Comparison of ENCODE assay signal across 9 cellular contexts in genomic region chr19:38033658-38034150, GRCh38.
DNase-seq lines count a peak whose midpoint lies in the region; ATAC-seq, FAIRE-seq and TF ChIP-seq lines count a peak whose summit lies in the region.
"Had no signal": no experiment of that assay in that cellular context is flagged by ENCODE, and none has a peak within 500 bp of the region (broad histone marks: within the 10 kb centered on the region; RNA-seq: fewer than 3 reads in every experiment).

No MANE protein-coding gene starts in this region.

- H3K4me1 ChIP-seq in H1 (replicated peaks in 1 of 4; ENCODE audit: control insufficient read depth in 3 of 4, insufficient read depth in 4 of 4, low read length in 3 of 4), result peaks cover 7 to 19% (median 14%) of the 10 kb centered on the region in 4 experiments

- H3K14ac ChIP-seq in H1 (ENCODE audit: insufficient read length), result no peak overlapping the region

- no peak overlapping the region for H2BK120ac ChIP-seq in H1 (replicated peaks; ENCODE audit: low read depth, low read length)

- CTCF ChIA-PET in GM10248 (lab: Yijun Ruan, JAX), result interaction anchor here (0.9 to 1.9 kb wide), 7 partner anchors 11 to 131 kb away, joined by 3 to 6 read pairs (median 3); no protein-coding TSS in a partner anchor
- CTCF ChIA-PET in H1 (lab: Charles Lee; ENCODE audit: partially characterized antibody), result interaction anchor here (0.7 to 1.7 kb wide), 10 partner anchors 9 to 73 kb away, joined by 3 to 11 read pairs (median 5); no protein-coding TSS in a partner anchor

- H2BK12ac ChIP-seq in H1 (ENCODE audit: low read depth, low read length), result no peak overlapping the region; the same call in 1 of the 2 replicates

- no peak overlapping the region for H4K91ac ChIP-seq in H1 (replicated peaks; ENCODE audit: insufficient read length, low read length)

- no peak for TF ChIP-seq POLR2A in H1 (IDR thresholded peaks at IDR 0.05; ENCODE audit: control extremely low read depth in 1 of 2, low read depth in 2 of 2, low read length in 2 of 2)

- peak overlapping the region; percentile 49; the same call in 1 of the 2 replicates for H3K18ac ChIP-seq in H1 (ENCODE audit: extremely low read depth, low read length)

- H3K9me3 ChIP-seq in H1 (ENCODE audit: insufficient read depth in 2 of 2, low read depth in 1 of 2, low read length in 1 of 2), result 0 out of 4 replicates have a peak, but pooled peaks cover 0 to 4% of the 10 kb centered on the region in 2 experiments

- no peak for TF ChIP-seq CTCF in GM10248 (IDR thresholded peaks at IDR 0.05; ENCODE audit: control extremely low read depth, extremely low read depth, low read depth, missing control alignments)
- peak; percentile 32 to 55 (median 41) for TF ChIP-seq CTCF in H1 (IDR thresholded peaks at IDR 0.05; ENCODE audit: control extremely low read depth in 1 of 3, insufficient read depth in 1 of 3, low read depth in 1 of 3, low read length in 3 of 3)

- peaks cover 9% of the 10 kb centered on the region for H3K79me1 ChIP-seq in H1 (ENCODE audit: low read depth, low read length)

- no peak overlapping the region for H4K8ac ChIP-seq in H1 (ENCODE audit: extremely low read depth, insufficient read depth, low read length)

- no peak overlapping the region for H2AFZ ChIP-seq in H1 (ENCODE audit: low read length)

- peak overlapping the region; percentile 32 for H3K4me2 ChIP-seq in H1 (ENCODE audit: insufficient read depth in 1 of 2, low read depth in 2 of 2, low read length in 2 of 2)

- FAIRE-seq in H1 (lab: Jason Lieb, UNC), result peak; percentile 87
- FAIRE-seq: bronchial epithelial cell had no signal

- H3K4ac ChIP-seq in H1 (replicated peaks; ENCODE audit: insufficient read length, low read depth, low read length), result no peak overlapping the region

- H3K36me3 ChIP-seq in H1 (ENCODE audit: control insufficient read depth in 2 of 4, insufficient read depth in 4 of 4, low read length in 3 of 4), result peaks cover 0 to 9% (median 0%) of the 10 kb centered on the region in 4 experiments; a peak in 4 of 8 replicates

- no peak overlapping the region for H4K5ac ChIP-seq in H1 (ENCODE audit: insufficient read length, low read depth, low read length)

- no peak overlapping the region for H3K4me3 ChIP-seq in H1 (ENCODE audit: extremely low read depth in 1 of 4, insufficient read depth in 2 of 4, low read depth in 3 of 4, low read length in 4 of 4)

- H3K9ac ChIP-seq in H1 (replicated peaks in 1 of 4; ENCODE audit: extremely low read depth in 1 of 4, low read depth in 3 of 4, low read length in 3 of 4), result peak overlapping the region in 1 of 4 experiments; percentile 28; a peak in 1 of 7 replicates

- no peaks in the 10 kb centered on the region for H3K27me3 ChIP-seq in H1 (replicated peaks in 1 of 4; ENCODE audit: control insufficient read depth in 3 of 4, extremely low read depth in 1 of 4, insufficient read depth in 3 of 4, low read length in 3 of 4)

- POLR2A ChIA-PET in GM10248 (lab: Yijun Ruan, JAX) (interaction anchor here (0.8 to 1.5 kb wide), 3 partner anchors 13 to 30 kb away, joined by 3 to 4 read pairs (median 4); no protein-coding TSS in a partner anchor), H1 (lab: Charles Lee; ENCODE audit: partially characterized antibody) (interaction anchor here (0.7 to 5.0 kb wide), 9 partner anchors 8 to 128 kb away, joined by 3 to 26 read pairs (median 3); partner anchors contain the start of gene WDR87)

- ATAC-seq in GM21381 (IDR thresholded peaks at IDR 0.05; ENCODE audit: unreplicated experiment) (peak; percentile 62), HG03469 (IDR thresholded peaks at IDR 0.05; ENCODE audit: unreplicated experiment) (peak; percentile 53)

- H3K27ac ChIP-seq in H1 (ENCODE audit: low read depth, low read length), result peak overlapping the region; percentile 16; the same call in 1 of the 2 replicates

- DNase-seq in GM10248 (ENCODE audit: extremely low spot score) (peak; percentile 81), H1 (ENCODE audit: low read depth in 1 of 2, low spot score in 2 of 2) (peak in 1 of 2 experiments; percentile 25), C1 segment of cervical spinal cord (lab: John Stamatoyannopoulos, UW) (no peak), Ammon's horn (ENCODE audit: low spot score) (no peak), HT-29 (ENCODE audit: low spot score) (no peak), NCI-H2196 treated with DMSO at 0.1 percent for 48 hours (lab: John Stamatoyannopoulos, UW; ENCODE audit: unreplicated experiment) (no peak)

- no peak overlapping the region for H2BK20ac ChIP-seq in H1 (ENCODE audit: low read length)

- 67% methylated on average over 12 of the region's 12 CpGs; no CpG with 5 or more reads in 1 of the 2 experiments for WGBS in H1 (ENCODE audit: extremely low coverage in 1 of 2, insufficient coverage in 1 of 2, insufficient read length in 1 of 2, insufficient replicate concordance in 2 of 2, low coverage in 1 of 2, low lambda C conversion rate in 2 of 2, missing lambda C conversion rate in 1 of 2), 2 experiments

- no peak overlapping the region for H3K56ac ChIP-seq in H1 (replicated peaks; ENCODE audit: insufficient read length, low read depth, low read length)

- peaks cover 2 to 11% of the 10 kb centered on the region in 2 experiments for H4K20me1 ChIP-seq in H1 (replicated peaks in 1 of 2; ENCODE audit: control insufficient read depth in 1 of 2, insufficient read depth in 2 of 2, low read length in 2 of 2)

- no peak overlapping the region for H3K23ac ChIP-seq in H1 (ENCODE audit: insufficient read length)

- H2AK5ac ChIP-seq in H1 (ENCODE audit: low read depth, low read length), result peak overlapping the region; percentile 49; the same call in 1 of the 2 replicates

- peak overlapping the region; percentile 63 for H2BK5ac ChIP-seq in H1 (ENCODE audit: low read depth, low read length)

- peaks cover 0 to 10% of the 10 kb centered on the region in 2 experiments; a peak in 1 of 4 replicates for H3K79me2 ChIP-seq in H1 (ENCODE audit: control insufficient read depth in 1 of 2, insufficient read depth in 2 of 2, low read length in 2 of 2)

- no peak overlapping the region; the same call in 1 of the 2 replicates for H2BK15ac ChIP-seq in H1 (ENCODE audit: low read length)

- peak; percentile 40 to 48; a peak in 3 of 4 replicates for TF ChIP-seq RAD21 in H1 (IDR thresholded peaks at IDR 0.05 in 1 of 2, conservative IDR thresholded peaks at IDR 0.05 in 1 of 2; ENCODE audit: low read depth in 2 of 2, low read length in 2 of 2)

- H3K23me2 ChIP-seq in H1 (ENCODE audit: low read depth, low read length), result no peaks in the 10 kb centered on the region; the same call in 1 of the 2 replicates

- no peak for TF ChIP-seq EP300 in H1 (IDR thresholded peaks at IDR 0.05; ENCODE audit: borderline replicate concordance in 1 of 2, low read depth in 2 of 2, low read length in 2 of 2)

TF ChIP-seq in H1, 55 proteins besides CTCF, POLR2A, EP300 and RAD21 (continues in another document):
- peak; percentile 44; the same call in 1 of the 2 replicates for TF ChIP-seq TAF1 (IDR thresholded peaks at IDR 0.05; ENCODE audit: low read depth, low read length)
- no peak for TF ChIP-seq JUND (IDR thresholded peaks at IDR 0.05; ENCODE audit: low read length)
- TF ChIP-seq SAP30 (IDR thresholded peaks at IDR 0.05; ENCODE audit: insufficient read depth, insufficient replicate concordance, low read length), result no peak
- TF ChIP-seq BRCA1 (IDR thresholded peaks at IDR 0.05; ENCODE audit: low read depth, low read length), result no peak
- no peak for TF ChIP-seq POU5F1 (IDR thresholded peaks at IDR 0.05; ENCODE audit: low read depth, low read length)
